8 cellular contexts compared by ENCODE assay signal in genomic region chr4:17324431-17324830, GRCh38.
A peak's percentile ranks its signal among the peaks of the same experiment; 100 is the strongest.
DNase-seq lines count a peak whose midpoint lies in the region; ATAC-seq and TF ChIP-seq lines count a peak whose summit lies in the region.

No MANE protein-coding gene starts in this region.

- no peak overlapping the region for H3K23ac ChIP-seq in mesendoderm (ENCODE audit: low read length)

- H2AK5ac ChIP-seq in mesendoderm (ENCODE audit: low read length) = no peak overlapping the region

- no peaks in the 10 kb centered on the region for H3K9me3 ChIP-seq in Karpas-422 (ENCODE audit: low read length)

- H3K56ac ChIP-seq in mesendoderm (ENCODE audit: low read length) = peak overlapping the region; percentile 77

- no peaks in the 10 kb centered on the region for H3K79me1 ChIP-seq in mesendoderm (ENCODE audit: low read length)

- ATAC-seq in GM18519 (IDR thresholded peaks at IDR 0.05; ENCODE audit: low FRiP score, unreplicated experiment) (no peak), HG03025 (IDR thresholded peaks at IDR 0.05; ENCODE audit: low FRiP score, unreplicated experiment) (no peak)

- H3K18ac ChIP-seq in mesendoderm (ENCODE audit: low read length) = peak overlapping the region; percentile 90

- peak overlapping the region; percentile 99 for H2BK120ac ChIP-seq in mesendoderm (ENCODE audit: low read depth, low read length)

- H2AFZ ChIP-seq in Karpas-422 (ENCODE audit: low read length) = no peak overlapping the region

- H2BK15ac ChIP-seq in mesendoderm (replicated peaks; ENCODE audit: low read depth) = no peak overlapping the region

- H4K20me1 ChIP-seq in Karpas-422 (ENCODE audit: insufficient read depth, low read depth, low read length) = no peaks in the 10 kb centered on the region

- H2BK5ac ChIP-seq in mesendoderm (ENCODE audit: low read length) = no peak overlapping the region

- no peaks in the 10 kb centered on the region for H3K9me2 ChIP-seq in Karpas-422 (replicated peaks; ENCODE audit: insufficient read depth, low read length)

- peak overlapping the region; percentile 71 for H3K4ac ChIP-seq in mesendoderm (ENCODE audit: low read depth, low read length)

- H3K79me2 ChIP-seq in Karpas-422 (ENCODE audit: low read length) = no peaks in the 10 kb centered on the region
- H3K79me2 ChIP-seq in mesendoderm (ENCODE audit: control insufficient read depth, insufficient read depth, low read length) = no peaks in the 10 kb centered on the region

- H3K27me3 ChIP-seq in GM06990 (replicated peaks; ENCODE audit: control insufficient read depth, insufficient read depth, low read length) (no peaks in the 10 kb centered on the region), Karpas-422 (ENCODE audit: low read length) (no peaks in the 10 kb centered on the region), mesendoderm (ENCODE audit: insufficient read depth, low read length, poor library complexity) (no peaks in the 10 kb centered on the region)

- H3K9ac ChIP-seq in Karpas-422 (ENCODE audit: low read length) (no peak overlapping the region), mesendoderm (ENCODE audit: low read length) (peak overlapping the region; percentile 37)

- no peak overlapping the region for H4K5ac ChIP-seq in mesendoderm (ENCODE audit: low read length)

- peak; percentile 66 for TF ChIP-seq CTCF in GM06990 (IDR thresholded peaks at IDR 0.05; ENCODE audit: insufficient read depth, low read length, poor library complexity, severe bottlenecking)

- H3K4me1 ChIP-seq in Karpas-422 (ENCODE audit: low read length) = no peaks in the 10 kb centered on the region
- H3K4me1 ChIP-seq in mesendoderm (ENCODE audit: control insufficient read depth, low read depth, low read length) = peaks cover 4% of the 10 kb centered on the region

- H3K27ac ChIP-seq in Karpas-422 (ENCODE audit: low read length) = no peak overlapping the region
- no peak overlapping the region for H3K27ac ChIP-seq in mesendoderm (ENCODE audit: low read depth, low read length)

- DNase-seq in GM06990 (ENCODE audit: extremely low read depth, insufficient read length) (no peak), Karpas-422 (peak; percentile 84), dermis blood vessel endothelial cell (peak; percentile 82), mesendoderm (peak; percentile 64), stromal cell of bone marrow (ENCODE audit: low read depth) (peak; percentile 50)
- DNase-seq in activated CD4-positive, CD25-positive, alpha-beta regulatory T cell treated with anti-CD3 and anti-CD28 coated beads, Interleukin-2, amount 50 U/mL, for 72 hours = peak; percentile 41

- H3K36me3 ChIP-seq in GM06990 (ENCODE audit: control insufficient read depth, insufficient read depth, low read length) = no peaks in the 10 kb centered on the region
- no peaks in the 10 kb centered on the region for H3K36me3 ChIP-seq in Karpas-422 (ENCODE audit: insufficient read depth, low read length)
- H3K36me3 ChIP-seq in mesendoderm (ENCODE audit: control insufficient read depth, insufficient read depth, low read length) = no peaks in the 10 kb centered on the region

- H3K4me2 ChIP-seq in Karpas-422 (ENCODE audit: low read depth, low read length, poor library complexity, severe bottlenecking) (no peak overlapping the region), mesendoderm (ENCODE audit: low read length) (no peak overlapping the region)

- WGBS in mesendoderm (ENCODE audit: extremely low coverage, insufficient coverage, low lambda C conversion rate) = no CpG with 5 or more reads among the region's 11 CpGs

- no peak overlapping the region for H3K4me3 ChIP-seq in GM06990 (replicated peaks; ENCODE audit: low read depth, low read length)
- no peak overlapping the region for H3K4me3 ChIP-seq in Karpas-422 (ENCODE audit: low read length)
- H3K4me3 ChIP-seq in mesendoderm (ENCODE audit: low read length) = no peak overlapping the region

- peak overlapping the region; percentile 81 for H4K8ac ChIP-seq in mesendoderm (ENCODE audit: low read depth, low read length)
